In genomic region chr11:130112071-130112830, GRCh38 we compare ENCODE assay signal across 21 cellular contexts. TPM values are rescaled to one million over a fixed set of nuclear protein-coding genes. Genes with fewer than 3 reads are reported as not detected.
DNase-seq lines count a peak whose midpoint lies in the region; ATAC-seq and TF ChIP-seq lines count a peak whose summit lies in the region.
"Had no signal": no experiment of that assay in that cellular context is flagged by ENCODE, and none has a peak within 500 bp of the region (broad histone marks: within the 10 kb centered on the region; RNA-seq: fewer than 3 reads in every experiment).

No MANE protein-coding gene starts in this region.

- H3F3A ChIP-seq in GM23338 (replicated peaks; ENCODE audit: low read depth) = no peaks in the 10 kb centered on the region
- H3F3A ChIP-seq in SU-DHL-6 (ENCODE audit: insufficient read depth) = peaks cover 52% of the 10 kb centered on the region

- H3K9me3 Mint-ChIP-seq in GM23338 (peaks cover 1% of the 10 kb centered on the region; the same call in 2 of the 3 replicates), endodermal cell (peaks cover 5% of the 10 kb centered on the region)
- H3K9me3 Mint-ChIP-seq in stimulated activated naive B cell treated with anti-CD40 and anti-IgM and Interleukin-4, amounts not matched to agents 10 μg/mL and 1 μg/mL and 100 μg/mL, for 72 hours = peaks cover 0 to 1% of the 10 kb centered on the region in 2 donors

- H3K9ac ChIP-seq in SU-DHL-6 (ENCODE audit: low read length) = no peak overlapping the region
- H3K9ac ChIP-seq in endodermal cell (ENCODE audit: extremely low read depth, low read length, poor library complexity, severe bottlenecking) = no peak overlapping the region
- H3K9ac ChIP-seq: GM23248 had no signal

- H3K4me3 Mint-ChIP-seq in GM23338 (no peak overlapping the region), endodermal cell (peak overlapping the region; percentile 24)
- H3K4me3 Mint-ChIP-seq in stimulated activated naive B cell treated with anti-CD40 and anti-IgM and Interleukin-4, amounts not matched to agents 10 μg/mL and 1 μg/mL and 100 μg/mL, for 72 hours = no peak overlapping the region

- intact Hi-C loops in mucosa of descending colon (cut with DNase I, micrococcal nuclease) (no loop called here), aorta (cut with DNase I) (loop anchor here in 1 of 2 donors (5.0 kb wide), 1 partner anchor 35 kb away; no protein-coding TSS in a partner anchor)

- H3K36me3 Mint-ChIP-seq in GM23338 (ENCODE audit: low read depth) (peaks cover 36% of the 10 kb centered on the region), endodermal cell (ENCODE audit: low read depth) (peaks cover 73% of the 10 kb centered on the region)
- H3K36me3 Mint-ChIP-seq in stimulated activated naive B cell treated with anti-CD40 and anti-IgM and Interleukin-4, amounts not matched to agents 10 μg/mL and 1 μg/mL and 100 μg/mL, for 72 hours = peaks cover 28 to 41% of the 10 kb centered on the region in 2 donors

- H3K4me3 ChIP-seq in GM23338 (no peak overlapping the region), SU-DHL-6 (ENCODE audit: insufficient read depth, low read length, poor library complexity, severe bottlenecking) (no peak overlapping the region), endodermal cell (ENCODE audit: low read length) (no peak overlapping the region), mucosa of descending colon (no peak overlapping the region), aorta (ENCODE audit: low read length in 2 of 2) (no peak overlapping the region)
- H3K4me3 ChIP-seq: GM23248, SK-N-MC had no signal

- H3K27ac ChIP-seq in GM23338 (ENCODE audit: low read depth) (peak overlapping the region; percentile 47), SU-DHL-6 (ENCODE audit: low read depth, low read length) (peak overlapping the region; percentile 23), endodermal cell (ENCODE audit: low read depth, low read length) (no peak overlapping the region), aorta (ENCODE audit: low read depth in 1 of 2, low read length in 2 of 2) (no peak overlapping the region)
- H3K27ac ChIP-seq: GM23248, SK-N-MC had no signal

- H3K27me3 Mint-ChIP-seq in GM23338 (ENCODE audit: insufficient read depth, low read depth, poor library complexity) (peaks cover 4% of the 10 kb centered on the region), endodermal cell (ENCODE audit: insufficient read depth) (no peaks in the 10 kb centered on the region)
- no peaks in the 10 kb centered on the region for H3K27me3 Mint-ChIP-seq in stimulated activated naive B cell treated with anti-CD40 and anti-IgM and Interleukin-4, amounts not matched to agents 10 μg/mL and 1 μg/mL and 100 μg/mL, for 72 hours

- H3K79me2 ChIP-seq in GM23338 (replicated peaks; ENCODE audit: insufficient read depth) (peaks cover 36% of the 10 kb centered on the region), SU-DHL-6 (ENCODE audit: insufficient read depth, low read length) (peaks cover 50% of the 10 kb centered on the region)

- H3K4me1 ChIP-seq in GM23338 (ENCODE audit: insufficient read depth) (peaks cover 19% of the 10 kb centered on the region), endodermal cell (ENCODE audit: control insufficient read depth, insufficient read depth, low read length) (peaks cover 23% of the 10 kb centered on the region), mucosa of descending colon (ENCODE audit: low read depth) (no peaks in the 10 kb centered on the region), aorta (ENCODE audit: control insufficient read depth in 1 of 2, insufficient read depth in 2 of 2, low read length in 2 of 2) (peaks cover 0 to 2% of the 10 kb centered on the region in 2 donors)

- H3K36me3 ChIP-seq in GM23338 (ENCODE audit: insufficient read depth) (peaks cover 19% of the 10 kb centered on the region), SU-DHL-6 (ENCODE audit: low read length) (peaks cover 6% of the 10 kb centered on the region; the same call in 1 of the 2 replicates), endodermal cell (ENCODE audit: control insufficient read depth, insufficient read depth, low read length) (peaks cover 79% of the 10 kb centered on the region), mucosa of descending colon (ENCODE audit: low read depth) (no peaks in the 10 kb centered on the region), aorta (ENCODE audit: control insufficient read depth in 1 of 2, insufficient read depth in 2 of 2, low read length in 1 of 2) (peaks cover 0 to 3% of the 10 kb centered on the region in 2 donors)

- peaks cover 19% of the 10 kb centered on the region; the same call in 2 of the 3 replicates for H3K4me1 Mint-ChIP-seq in GM23338
- peaks cover 56% of the 10 kb centered on the region for H3K4me1 Mint-ChIP-seq in endodermal cell
- peaks cover 12 to 31% of the 10 kb centered on the region in 2 donors for H3K4me1 Mint-ChIP-seq in stimulated activated naive B cell treated with anti-CD40 and anti-IgM and Interleukin-4, amounts not matched to agents 10 μg/mL and 1 μg/mL and 100 μg/mL, for 72 hours

- DNase-seq in GM23338 (ENCODE audit: low spot score) = no peak
- no peak for DNase-seq in endodermal cell
- no peak for DNase-seq in stimulated activated naive B cell treated with anti-CD40 and anti-IgM and Interleukin-4, amounts not matched to agents 10 μg/mL and 1 μg/mL and 100 μg/mL, for 72 hours
- DNase-seq in mucosa of descending colon = no peak
- DNase-seq in aorta = no peak
- DNase-seq in putamen (ENCODE audit: low spot score) = no peak
- DNase-seq: ACHN; GDM1; GM23248; KBM-7; NCI-H1417; NCI-H187; NCI-H2107; NCI-H510A; NCI-H748 treated with DMSO at 0.1 percent for 48 hours; NK-92 treated with Interleukin-12 subunit alpha and Interleukin-12 subunit beta, amount 100 ng/mL, for 24 hours; Right ventricle myocardium superior had no signal

- no peaks in the 10 kb centered on the region for H3K27me3 ChIP-seq in GM23338 (ENCODE audit: insufficient read depth)
- H3K27me3 ChIP-seq in SU-DHL-6 (ENCODE audit: low read length) = no peaks in the 10 kb centered on the region
- H3K27me3 ChIP-seq in endodermal cell (ENCODE audit: control insufficient read depth, insufficient read depth, low read length, poor library complexity, severe bottlenecking) = no peaks in the 10 kb centered on the region
- H3K27me3 ChIP-seq in aorta (ENCODE audit: control insufficient read depth in 1 of 2, insufficient read depth in 2 of 2, low read length in 1 of 2) = no peaks in the 10 kb centered on the region

- H3K27ac Mint-ChIP-seq in GM23338 (no peak overlapping the region), endodermal cell (peak overlapping the region; percentile 5)
- peak overlapping the region; percentile 43 for H3K27ac Mint-ChIP-seq in stimulated activated naive B cell treated with anti-CD40 and anti-IgM and Interleukin-4, amounts not matched to agents 10 μg/mL and 1 μg/mL and 100 μg/mL, for 72 hours

- no peak for TF ChIP-seq CTCF in GM23338 (conservative IDR thresholded peaks at IDR 0.05; ENCODE audit: low read depth in 2 of 2)
- TF ChIP-seq CTCF in SU-DHL-6 (IDR thresholded peaks at IDR 0.05; ENCODE audit: insufficient read depth, low read length, poor library complexity, severe bottlenecking) = no peak
- TF ChIP-seq CTCF in endodermal cell (conservative IDR thresholded peaks at IDR 0.05) = no peak
- TF ChIP-seq CTCF in mucosa of descending colon (IDR thresholded peaks at IDR 0.05) = no peak

- H3K9me3 ChIP-seq in SU-DHL-6 (ENCODE audit: insufficient read depth, low read length) (no peaks in the 10 kb centered on the region), endodermal cell (ENCODE audit: control insufficient read depth, low read length) (no peaks in the 10 kb centered on the region), mucosa of descending colon (no peaks in the 10 kb centered on the region), aorta (ENCODE audit: control insufficient read depth, low read length) (no peaks in the 10 kb centered on the region)

- no peak for ATAC-seq in GM23338
- no peak for ATAC-seq in stimulated activated naive B cell treated with anti-CD40 and anti-IgM and Interleukin-4, amounts not matched to agents 10 μg/mL and 1 μg/mL and 100 μg/mL, for 72 hours (replicated peaks)
- no peak for ATAC-seq in mucosa of descending colon
- ATAC-seq in aorta (ENCODE audit: low FRiP score) = no peak
- ATAC-seq: HCT116 had no signal

- H3K4me2 ChIP-seq in GM23338 (no peak overlapping the region), SU-DHL-6 (ENCODE audit: low read depth, low read length, poor library complexity, severe bottlenecking) (no peak overlapping the region)

- H3K9me2 ChIP-seq in GM23338 (ENCODE audit: insufficient read depth) = peaks cover 3% of the 10 kb centered on the region; the same call in 1 of the 2 replicates
- H3K9me2 ChIP-seq in SU-DHL-6 (replicated peaks; ENCODE audit: insufficient read depth, low read length) = no peaks in the 10 kb centered on the region

- 93 to 95% methylated on average over 10 of the region's 10 CpGs for WGBS in endodermal cell (ENCODE audit: insufficient coverage in 1 of 2, insufficient read length in 1 of 2), 2 experiments
- 89 to 92% methylated on average over 10 of the region's 10 CpGs for WGBS in aorta, 2 donors

- no peak overlapping the region for H2AFZ ChIP-seq in GM23338
- no peak overlapping the region for H2AFZ ChIP-seq in SU-DHL-6 (ENCODE audit: low read depth, low read length, severe bottlenecking)
- H2AFZ ChIP-seq: GM23248 had no signal

- H4K20me1 ChIP-seq in GM23338 (replicated peaks; ENCODE audit: insufficient read depth) = peaks cover 20% of the 10 kb centered on the region
- no peaks in the 10 kb centered on the region for H4K20me1 ChIP-seq in SU-DHL-6 (ENCODE audit: low read depth, low read length)

TF ChIP-seq in GM23338, 12 proteins besides CTCF, POLR2A, EP300 and RAD21 (continues in another document):
- TF ChIP-seq POLR2AphosphoS5 (IDR thresholded peaks at IDR 0.05; ENCODE audit: low read depth) = no peak
- no peak for TF ChIP-seq ZNF114 (CRISPR knock-in tag; IDR thresholded peaks at IDR 0.05)

RNA-seq across cellular contexts. Expression of gene APLP2, which starts 42.6 kb away (rescaled TPM):
- total RNA-seq in GM23338 (2014; rRNA removed; shearing (Covaris generic)) = 291 and 322 TPM in 2 replicates
- 312 and 362 TPM in 2 replicates for polyA plus RNA-seq in GM23338 (2016; fragmentation: Nextera tagmentation; extraction: Ambion mirVana)
- total RNA-seq in endodermal cell = 100 to 1,000 TPM; 821 to 864 TPM
- polyA plus RNA-seq in endodermal cell (2013, experiment 1 of 2) = 422 TPM
- 467 TPM for polyA plus RNA-seq in endodermal cell (2013, experiment 2 of 2)
- total RNA-seq in mucosa of descending colon = 100 to 1,000 TPM; 328 to 406 (median 400) TPM
- total RNA-seq in aorta = 100 to 1,000 TPM; 367 to 414 TPM
- 100 to 1,000 TPM; 219 to 405 TPM for polyA plus RNA-seq in aorta

RNA-seq across cellular contexts. Expression of gene ST14, which starts 47.3 kb away (rescaled TPM):
- total RNA-seq in GM23338 (2014; rRNA removed; shearing (Covaris generic)) = 32.7 and 36.3 TPM in 2 replicates
- polyA plus RNA-seq in GM23338 (2016; fragmentation: Nextera tagmentation; extraction: Ambion mirVana) (7.9 and 8.3 TPM in 2 replicates), aorta (10 to 100 TPM in 1 of 2 donors, under 1 TPM in 1; 0.74 to 14.4 TPM)
- total RNA-seq in endodermal cell (10 to 100 TPM; 17.5 to 21.7 TPM), mucosa of descending colon (100 to 1,000 TPM; 260 to 622 (median 508) TPM), aorta (1 to 10 TPM; 3.6 to 8.7 TPM)
- polyA plus RNA-seq in endodermal cell (2013, experiment 1 of 2) = 1.7 TPM
- polyA plus RNA-seq in endodermal cell (2013, experiment 2 of 2) = 1.3 TPM
- total RNA-seq: Daoy, GM23248 had no signal
- polyA plus RNA-seq: GM23248 had no signal

Comparison
In these comparisons a context has a peak if more than half of its experiments do, and no peak if none do; other contexts are left out.
1. H3K27ac ChIP-seq: peak in GM23338 (single experiment) and SU-DHL-6 (single experiment); none in endodermal cell (single experiment) and aorta (0 of 2).